In genomic region chr1:93707956-93708355, GRCh38 we compare ENCODE assay signal across 8 cellular contexts. TPM values are rescaled to one million over a fixed set of nuclear protein-coding genes. Genes with fewer than 3 reads are reported as not detected.
A peak's percentile ranks its signal among the peaks of the same experiment; 100 is the strongest.
DNase-seq lines count a peak whose midpoint lies in the region; ATAC-seq, FAIRE-seq and TF ChIP-seq lines count a peak whose summit lies in the region.

No MANE protein-coding gene starts in this region.

- peak overlapping the region; percentile 31 for H3K9ac ChIP-seq in GM12878 (ENCODE audit: control insufficient read depth, insufficient read depth, low read length)

- TF ChIP-seq RAD21 in GM12878 (IDR thresholded peaks at IDR 0.05; ENCODE audit: insufficient read depth, low read depth, low read length), result no peak

- H3K4me3 ChIP-seq in GM12864 (ENCODE audit: low read depth, low read length) (no peak overlapping the region; the same call in 1 of the 2 replicates), GM12878 (peak overlapping the region; percentile 23; the same call in 1 of the 2 replicates), hepatocyte (no peak overlapping the region)

- POLR2A ChIA-PET in GM12878 (lab: Charles Lee), result interaction anchor here (1.1 to 1.6 kb wide), 2 partner anchors 9 to 28 kb away, joined by 3 read pairs; no protein-coding TSS in a partner anchor

- H2AFZ ChIP-seq in GM12878 (ENCODE audit: control insufficient read depth, low read depth, low read length) (no peak overlapping the region), hepatocyte (no peak overlapping the region)

- peaks cover 70% of the 10 kb centered on the region for H3K4me1 ChIP-seq in GM12878 (ENCODE audit: control insufficient read depth, insufficient read depth, low read length)
- peaks cover 32% of the 10 kb centered on the region for H3K4me1 ChIP-seq in hepatocyte (ENCODE audit: insufficient read depth)

- SMC1A ChIA-PET in GM12878 (lab: Charles Lee; ENCODE audit: uncharacterized antibody, unreplicated experiment), result interaction anchor here (0.7 to 11.9 kb wide), 12 partner anchors 9 to 106 kb away, joined by 3 to 137 read pairs (median 6); partner anchors contain the start of gene BCAR3

- no TSS peak for BruUV-seq in GM12878 (replicated peaks; lab: Mats Ljungman, UMichigan)

- H3K27me3 ChIP-seq in GM12878 (replicated peaks in 1 of 2; ENCODE audit: control insufficient read depth in 2 of 2, insufficient read depth in 2 of 2, low read length in 1 of 2), result no peaks in the 10 kb centered on the region
- no peaks in the 10 kb centered on the region for H3K27me3 ChIP-seq in hepatocyte

- no peaks in the 10 kb centered on the region for H3K9me2 ChIP-seq in hepatocyte (replicated peaks; ENCODE audit: insufficient read depth)

- intact Hi-C loops in GM12878 (cut with micrococcal nuclease; ENCODE audit: unreplicated experiment), result loop anchor here (2.0 kb wide), 1 partner anchor 15 kb away; no protein-coding TSS in a partner anchor

- CTCF ChIA-PET in GM12878 (lab: Yijun Ruan, JAX), result interaction anchor here (0.7 to 9.1 kb wide), 5 partner anchors 8 to 79 kb away, joined by 3 to 49 read pairs (median 3); partner anchors contain the start of gene BCAR3

- H3K79me2 ChIP-seq in GM12878 (ENCODE audit: control insufficient read depth, insufficient read depth, low read length), result no peaks in the 10 kb centered on the region
- H3K79me2 ChIP-seq in hepatocyte, result no peaks in the 10 kb centered on the region

- H3K27ac ChIP-seq in GM12878 (ENCODE audit: control insufficient read depth, insufficient read depth) (peak overlapping the region; percentile 69), hepatocyte (no peak overlapping the region)

- TF ChIP-seq CTCF in GM12864 (IDR thresholded peaks at IDR 0.05; ENCODE audit: low read depth, low read length, missing control alignments), result no peak
- TF ChIP-seq CTCF in GM12878 (IDR thresholded peaks at IDR 0.05 in 2 of 3, conservative IDR thresholded peaks at IDR 0.05 in 1 of 3; ENCODE audit: control insufficient read depth in 2 of 3, extremely low read depth in 1 of 3, insufficient read depth in 1 of 3, low read depth in 3 of 3, low read length in 3 of 3), result no peak
- no peak for TF ChIP-seq CTCF in hepatocyte (IDR thresholded peaks at IDR 0.05; ENCODE audit: poor library complexity)

- H4K20me1 ChIP-seq in GM12878 (ENCODE audit: control insufficient read depth, insufficient read depth) (no peaks in the 10 kb centered on the region), hepatocyte (ENCODE audit: insufficient read depth, poor library complexity, severe bottlenecking) (no peaks in the 10 kb centered on the region)

- RAD21 ChIA-PET in GM12878 (lab: Charles Lee; ENCODE audit: unreplicated experiment), result interaction anchor here (1.0 to 6.9 kb wide), 5 partner anchors 12 to 42 kb away, joined by 3 to 69 read pairs (median 7); partner anchors contain the start of gene BCAR3

- FAIRE-seq in GM12878 (lab: Jason Lieb, UNC), result peak; percentile 96

- peak overlapping the region; percentile 39 for H3K4me2 ChIP-seq in GM12878 (ENCODE audit: control insufficient read depth, insufficient read depth)
- H3K4me2 ChIP-seq in hepatocyte, result no peak overlapping the region

- in situ Hi-C loops in GM12878 (cut with MboI), result no loop called here

- 2% methylated on average over 5 of the region's 5 CpGs for WGBS in GM12878 (ENCODE audit: insufficient coverage, insufficient replicate concordance, low lambda C conversion rate, missing lambda C conversion rate)
- 84% methylated on average over 5 of the region's 5 CpGs for WGBS in hepatocyte (ENCODE audit: low lambda C conversion rate, missing lambda C conversion rate)

- no peaks in the 10 kb centered on the region for H3K36me3 ChIP-seq in GM12878 (ENCODE audit: control insufficient read depth in 2 of 2, insufficient read depth in 2 of 2, low read length in 1 of 2)
- no peaks in the 10 kb centered on the region for H3K36me3 ChIP-seq in hepatocyte (replicated peaks; ENCODE audit: insufficient read depth, low read depth)

- DNase-seq in GM12864 (ENCODE audit: low read depth), result peak; percentile 76
- peak; percentile 69 for DNase-seq in GM12878 (ENCODE audit: low read depth, low spot score)
- no peak for DNase-seq in NCI-H2081 treated with DMSO at 0.1 percent for 48 hours (lab: John Stamatoyannopoulos, UW)
- no peak for DNase-seq in NCI-H2107 treated with DMSO at 0.1 percent for 48 hours (lab: John Stamatoyannopoulos, UW; ENCODE audit: unreplicated experiment)
- DNase-seq in NCI-H187 (lab: John Stamatoyannopoulos, UW), result no peak
- DNase-seq in hepatocyte (ENCODE audit: low spot score), result no peak

- H3K9me3 ChIP-seq in GM12878 (replicated peaks; ENCODE audit: control insufficient read depth, insufficient read depth, low read length) (no peaks in the 10 kb centered on the region), hepatocyte (ENCODE audit: low read depth) (no peaks in the 10 kb centered on the region)

- ATAC-seq in GM19468 (IDR thresholded peaks at IDR 0.05; ENCODE audit: extremely low read depth, unreplicated experiment) (peak; percentile 69), HG03457 (IDR thresholded peaks at IDR 0.05; ENCODE audit: unreplicated experiment) (peak; percentile 58), GM12878 (peak; percentile 71)

- TF ChIP-seq EP300 in GM12878 (IDR thresholded peaks at IDR 0.05; ENCODE audit: borderline replicate concordance in 1 of 2, control insufficient read depth in 1 of 2, low read depth in 2 of 2, low read length in 2 of 2), result peak; percentile 37 to 49; a peak in 1 of 4 replicates

- no peak for TF ChIP-seq POLR2A in GM12878 (IDR thresholded peaks at IDR 0.05; ENCODE audit: low read depth, low read length)

TF ChIP-seq in GM12878, 131 proteins besides CTCF, POLR2A, EP300 and RAD21 (continues in another document):
- no peak for TF ChIP-seq CHD1 (IDR thresholded peaks at IDR 0.05; ENCODE audit: low read depth, low read length)
- TF ChIP-seq PBX3 (IDR thresholded peaks at IDR 0.05; ENCODE audit: insufficient replicate concordance, low read depth, low read length), result no peak
- no peak for TF ChIP-seq RELA (IDR thresholded peaks at IDR 0.05; ENCODE audit: borderline replicate concordance, partially characterized antibody)
- TF ChIP-seq, protein P1, sequence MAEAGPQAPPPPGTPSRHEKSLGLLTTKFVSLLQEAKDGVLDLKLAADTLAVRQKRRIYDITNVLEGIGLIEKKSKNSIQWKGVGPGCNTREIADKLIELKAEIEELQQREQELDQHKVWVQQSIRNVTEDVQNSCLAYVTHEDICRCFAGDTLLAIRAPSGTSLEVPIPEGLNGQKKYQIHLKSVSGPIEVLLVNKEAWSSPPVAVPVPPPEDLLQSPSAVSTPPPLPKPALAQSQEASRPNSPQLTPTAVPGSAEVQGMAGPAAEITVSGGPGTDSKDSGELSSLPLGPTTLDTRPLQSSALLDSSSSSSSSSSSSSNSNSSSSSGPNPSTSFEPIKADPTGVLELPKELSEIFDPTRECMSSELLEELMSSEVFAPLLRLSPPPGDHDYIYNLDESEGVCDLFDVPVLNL (IDR thresholded peaks at IDR 0.05; ENCODE audit: low read depth, low read length), result no peak
- TF ChIP-seq PAX5 (IDR thresholded peaks at IDR 0.05; ENCODE audit: borderline replicate concordance, low read depth, low read length), result peak; percentile 96
- no peak for TF ChIP-seq HCFC1 (IDR thresholded peaks at IDR 0.05; ENCODE audit: low read length)
- 0 out of 2 replicates have a peak, but pooled peaks have one; percentile 52 for TF ChIP-seq EED (IDR thresholded peaks at IDR 0.05; ENCODE audit: low read depth)
- TF ChIP-seq ZNF207 (IDR thresholded peaks at IDR 0.05; ENCODE audit: borderline replicate concordance), result no peak

RNA-seq across cellular contexts. Expression of gene BCAR3, which starts 26.3 kb away (rescaled TPM):
- 4.3 and 5.1 TPM in 2 replicates for total RNA-seq in GM12878 (2013; cell fraction: nucleolus; rRNA removed)
- total RNA-seq in GM12878 (2014; rRNA removed), result 3.1 and 4.0 TPM in 2 replicates
- 1.5 and 1.8 TPM in 2 replicates for total RNA-seq in GM12878 (2014; rRNA removed; fragmentation: Illumina TruSeq; extraction: Trizol)
- total RNA-seq in GM12878 (2021), result 2.7 and 3.8 TPM in 2 replicates
- polyA plus RNA-seq in GM12878 (2011; ENCODE audit: low read depth), result 2.5 TPM
- 3.4 and 6.6 TPM in 2 replicates for polyA plus RNA-seq in GM12878 (2011; rRNA removed)
- polyA plus RNA-seq in GM12878 (2011; cell fraction: cytosol; rRNA removed), result 6.1 TPM in 2 replicates
- polyA plus RNA-seq in GM12878 (2011; cell fraction: nucleus; rRNA removed), result 10.3 and 15.7 TPM in 2 replicates
- polyA plus RNA-seq in GM12878 (2012), result 3.5 TPM in 2 replicates
- 3.2 and 3.4 TPM in 2 replicates for polyA plus RNA-seq in GM12878 (2014; fragmentation: Illumina TruSeq; extraction: Trizol)
- 1 to 10 TPM; 1.4 to 1.7 TPM for polyA plus RNA-seq in GM12878 (2014; fragmentation: Nextera tagmentation; extraction: Ambion mirVana)
- polyA plus RNA-seq in GM12878 (2014; rRNA removed), result 1.7 and 2.3 TPM in 2 replicates
- 1 to 10 TPM; 1.3 to 1.6 TPM for polyA plus RNA-seq in GM12878 (2016; fragmentation: Nextera tagmentation; extraction: Ambion mirVana)
- polyA minus RNA-seq in GM12878 (2011; rRNA and poly(A)+ RNA removed), result 7.6 and 11.6 TPM in 2 replicates
- polyA minus RNA-seq in GM12878 (2011; cell fraction: cytosol; rRNA and poly(A)+ RNA removed), result 4.0 and 6.3 TPM in 2 replicates
- 5.8 and 17.8 TPM in 2 replicates for polyA minus RNA-seq in GM12878 (2011; cell fraction: nucleus; rRNA and poly(A)+ RNA removed)
- 20.4 and 22.6 TPM in 2 replicates for total RNA-seq in hepatocyte
- 22.5 and 23.7 TPM in 2 replicates for polyA plus RNA-seq in hepatocyte

Comparison
In these comparisons a context has a peak if more than half of its experiments do, and no peak if none do; other contexts are left out.
1. DNase-seq: peak in GM12864 (single experiment) and GM12878 (single experiment); none in NCI-H2081 treated with DMSO at 0.1 percent for 48 hours (single experiment), NCI-H2107 treated with DMSO at 0.1 percent for 48 hours (single experiment), NCI-H187 (0 of 2) and hepatocyte (single experiment).
2. Peak in every context shown above with its lines, with median percentiles within 50 percentile points of each other: ATAC-seq.